ENCODE assay signal across 16 cellular contexts in the genomic region with DNA sequence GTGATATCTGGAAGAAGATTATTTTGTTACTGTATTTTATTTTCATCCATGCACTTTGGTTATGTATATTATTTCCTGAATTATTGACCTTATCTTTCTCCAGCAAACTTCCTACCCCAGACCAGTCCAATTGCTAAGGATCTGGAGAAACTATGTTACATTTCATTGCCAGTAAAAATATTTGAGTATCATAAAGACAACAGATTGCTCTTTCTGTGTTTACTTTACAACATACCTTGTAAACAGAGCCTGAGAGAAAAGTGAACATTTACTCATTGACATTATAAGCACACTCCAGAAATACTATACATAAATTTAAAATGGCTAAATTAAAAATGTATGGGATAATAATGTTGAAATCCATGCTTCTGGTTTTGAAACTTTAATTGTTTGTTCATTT.
DNase-seq lines count a peak whose midpoint lies in the region; ATAC-seq and TF ChIP-seq lines count a peak whose summit lies in the region.
"Had no signal": no experiment of that assay in that cellular context is flagged by ENCODE, and none has a peak within 500 bp of the region (broad histone marks: within the 10 kb centered on the region; RNA-seq: fewer than 3 reads in every experiment).

No MANE protein-coding gene starts in this region.

- intact Hi-C loops in left colon (cut with DNase I, micrococcal nuclease) (no loop called here), prostate gland (cut with DNase I) (no loop called here), body of pancreas (cut with DNase I) (no loop called here)

- DNase-seq in DMS53 (lab: John Stamatoyannopoulos, UW), result peak; percentile 55
- DNase-seq in LoVo (ENCODE audit: low spot score), result peak; percentile 12
- no peak for DNase-seq in left colon
- no peak for DNase-seq in prostate gland (ENCODE audit: low spot score)
- no peak for DNase-seq in activated CD4-positive, CD25-positive, alpha-beta regulatory T cell treated with anti-CD3 and anti-CD28 coated beads, Interleukin-2, amount 50 U/mL, for 72 hours
- no peak for DNase-seq in body of pancreas
- DNase-seq in SIG-M5 (lab: John Stamatoyannopoulos, UW), result no peak
- DNase-seq: ACHN; Calu3; CD4-positive, alpha-beta T cell; DMS 273 treated with DMSO at 0.1 percent for 48 hours; DMS79 treated with DMSO at 0.1 percent for 48 hours; EL; GOT3; H9 had no signal

- no peak overlapping the region for H3K4me3 ChIP-seq in prostate gland
- H3K4me3 ChIP-seq in body of pancreas, result no peak overlapping the region
- H3K4me3 ChIP-seq: BLaER1 treated with 17β-estradiol and CSF1 and Interleukin-3, amounts not matched to agents 10 nM and 100 nM had no signal

- ATAC-seq in left colon (peak; percentile 73), body of pancreas (no peak)

- H3K27ac ChIP-seq in prostate gland, result no peak overlapping the region
- H3K27ac ChIP-seq in body of pancreas, result no peak overlapping the region
- H3K27ac ChIP-seq: BLaER1 treated with 17β-estradiol and CSF1 and Interleukin-3, amounts not matched to agents 10 nM and 100 nM had no signal

- TF ChIP-seq POLR2A in prostate gland (IDR thresholded peaks at IDR 0.05) (no peak), body of pancreas (IDR thresholded peaks at IDR 0.05) (no peak)

- no peaks in the 10 kb centered on the region for H3K9me3 ChIP-seq in prostate gland
- H3K9me3 ChIP-seq in body of pancreas, result no peaks in the 10 kb centered on the region
- H3K9me3 ChIP-seq: BLaER1 treated with 17β-estradiol and CSF1 and Interleukin-3, amounts not matched to agents 10 nM and 100 nM had no signal

- H3K4me1 ChIP-seq in prostate gland (replicated peaks), result no peaks in the 10 kb centered on the region
- H3K4me1 ChIP-seq in body of pancreas, result peaks cover 29% of the 10 kb centered on the region
- H3K4me1 ChIP-seq: BLaER1 treated with 17β-estradiol and CSF1 and Interleukin-3, amounts not matched to agents 10 nM and 100 nM had no signal

- H3K27me3 ChIP-seq in prostate gland (replicated peaks; ENCODE audit: insufficient read depth), result no peaks in the 10 kb centered on the region
- H3K27me3 ChIP-seq in body of pancreas, result no peaks in the 10 kb centered on the region
- H3K27me3 ChIP-seq: BLaER1 treated with 17β-estradiol and CSF1 and Interleukin-3, amounts not matched to agents 10 nM and 100 nM had no signal

- TF ChIP-seq CTCF in prostate gland (IDR thresholded peaks at IDR 0.05), result no peak
- TF ChIP-seq CTCF in body of pancreas (IDR thresholded peaks at IDR 0.05), result no peak

- H3K36me3 ChIP-seq in prostate gland (no peaks in the 10 kb centered on the region), body of pancreas (replicated peaks in 1 of 2; ENCODE audit: insufficient read depth in 1 of 2, low read depth in 2 of 2) (no peaks in the 10 kb centered on the region)
- H3K36me3 ChIP-seq: BLaER1 treated with 17β-estradiol and CSF1 and Interleukin-3, amounts not matched to agents 10 nM and 100 nM had no signal

Comparison
In these comparisons a context has a peak if more than half of its experiments do, and no peak if none do; other contexts are left out.
1. DNase-seq: peak in DMS53 (single experiment) and LoVo (single experiment); none in left colon (0 of 2), prostate gland (single experiment), activated CD4-positive, CD25-positive, alpha-beta regulatory T cell treated with anti-CD3 and anti-CD28 coated beads, Interleukin-2, amount 50 U/mL, for 72 hours (single experiment), body of pancreas (0 of 4) and SIG-M5 (single experiment).